23 cellular contexts compared by ENCODE assay signal in genomic region chr11:116535120-116535519, GRCh38.
"Had no signal": no experiment of that assay in that cellular context is flagged by ENCODE, and none has a peak within 500 bp of the region (broad histone marks: within the 10 kb centered on the region; RNA-seq: fewer than 3 reads in every experiment).

No MANE protein-coding gene starts in this region.

- DNase-seq: activated B cell treated with CpG ODN at 0.5 μM for 24 hours; activated CD4-positive, alpha-beta memory T cell treated with anti-CD3 and anti-CD28 coated beads for 36 hours; activated CD4-positive, alpha-beta T cell treated with anti-CD3 and anti-CD28 coated beads for 36 hours; activated CD4-positive, alpha-beta T cell treated with anti-CD3 and anti-CD28 coated beads, Interleukin-2, amount 10 ng/mL, durations not matched to agents 24 days and 14 days; activated CD4-positive, CD25-positive, alpha-beta regulatory T cell treated with anti-CD3 and anti-CD28 coated beads, Interleukin-2, amount 50 U/mL, for 72 hours; activated CD8-positive, alpha-beta memory T cell treated with anti-CD3 and anti-CD28 coated beads, Interleukin-2, amount 10 ng/mL, durations not matched to agents 7 days and 5 days; activated CD8-positive, alpha-beta memory T cell treated with anti-CD3 and anti-CD28 coated beads, Interleukin-2, amount 50 U/mL, for 4 hours; activated CD8-positive, alpha-beta T cell treated with anti-CD3 and anti-CD28 coated beads, Interleukin-2, amount 10 ng/mL, durations not matched to agents 7 days and 5 days; activated effector memory CD4-positive, alpha-beta T cell treated with anti-CD3 and anti-CD28 coated beads, Interleukin-2, amount 50 U/mL, for 16 hours; activated naive CD4-positive, alpha-beta T cell treated with anti-CD3 and anti-CD28 coated beads for 36 hours; activated naive CD8-positive, alpha-beta T cell treated with anti-CD3 and anti-CD28 coated beads for 36 hours; activated naive CD8-positive, alpha-beta T cell treated with anti-CD3 and anti-CD28 coated beads, Interleukin-2, amount 50 U/mL, for 24 hours; activated T-cell treated with anti-CD3 and anti-CD28 coated beads, Interleukin-2, amount 50 U/mL, for 1 hour; activated T-cell treated with anti-CD3 and anti-CD28 coated beads, Interleukin-2, amount 50 U/mL, for 48 hours; brain microvascular endothelial cell; caudate nucleus; effector CD8-positive, alpha-beta T cell; foreskin fibroblast; SW 1271; T-cell; T1000; WERI-Rb-1 had no signal

- H3K27me3 ChIP-seq: brain microvascular endothelial cell had no signal

- H3K27ac ChIP-seq: brain microvascular endothelial cell had no signal

- ATAC-seq: activated CD4-positive, alpha-beta T cell treated with anti-CD3 and anti-CD28 coated beads for 36 hours; activated CD8-positive, alpha-beta memory T cell treated with anti-CD3 and anti-CD28 coated beads, Interleukin-2, amount 10 ng/mL, durations not matched to agents 7 days and 5 days; activated CD8-positive, alpha-beta T cell treated with anti-CD3 and anti-CD28 coated beads, Interleukin-2, amount 10 ng/mL, durations not matched to agents 7 days and 5 days; activated naive CD8-positive, alpha-beta T cell treated with anti-CD3 and anti-CD28 coated beads, Interleukin-2, amount 50 U/mL, for 24 hours; esophagus mucosa; T-cell had no signal

- H3K36me3 ChIP-seq: brain microvascular endothelial cell, WERI-Rb-1 had no signal
